In the genomic region with DNA sequence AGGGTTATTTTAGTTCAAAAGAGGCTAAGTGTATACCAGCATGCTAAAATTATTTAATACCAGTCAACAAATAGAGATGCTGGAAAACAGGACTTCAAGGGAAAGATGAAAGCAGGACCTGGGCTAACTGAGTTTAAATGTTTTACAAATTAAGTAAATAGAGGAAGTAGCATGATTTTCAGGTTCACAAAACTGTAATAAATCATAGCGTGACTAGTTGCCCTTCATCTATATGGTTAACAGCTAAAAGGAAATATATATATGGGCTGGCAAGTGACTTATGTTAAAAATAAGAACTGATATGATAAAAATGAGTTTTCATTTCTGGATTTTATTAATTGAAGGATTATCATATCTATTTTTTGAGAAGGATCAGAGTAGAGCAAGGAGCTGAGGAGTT, we compare ENCODE assay signal across 14 cellular contexts. TPM values are rescaled to one million over a fixed set of nuclear protein-coding genes. Genes with fewer than 3 reads are reported as not detected.
DNase-seq lines count a peak whose midpoint lies in the region; ATAC-seq and TF ChIP-seq lines count a peak whose summit lies in the region.
"Had no signal": no experiment of that assay in that cellular context is flagged by ENCODE, and none has a peak within 500 bp of the region (broad histone marks: within the 10 kb centered on the region; RNA-seq: fewer than 3 reads in every experiment).

No MANE protein-coding gene starts in this region.

- CTCF ChIA-PET in mammary epithelial cell (lab: Charles Lee; ENCODE audit: low non-redundant PET), result no interaction called here

- H3K4me3 ChIP-seq in mammary epithelial cell (replicated peaks in 1 of 3; ENCODE audit: insufficient read depth in 1 of 3, low read depth in 2 of 3, low read length in 3 of 3) (no peak overlapping the region), psoas muscle (no peak overlapping the region)
- H3K4me3 ChIP-seq: BLaER1 treated with 17β-estradiol and CSF1 and Interleukin-3, amounts not matched to agents 10 nM and 100 nM had no signal

- TF ChIP-seq CTCF in mammary epithelial cell (conservative IDR thresholded peaks at IDR 0.05 in 1 of 2, IDR thresholded peaks at IDR 0.05 in 1 of 2; ENCODE audit: extremely low read depth in 1 of 2, insufficient read depth in 1 of 2, low read depth in 1 of 2, low read length in 2 of 2) (no peak), psoas muscle (IDR thresholded peaks at IDR 0.05) (no peak)

- intact Hi-C loops in dendritic cell treated with granulocyte-macrophage colony-stimulating factor and Interleukin-4, amounts not matched to agents 40 ng/mL and 50 ng/mL, for 4 days (cut with micrococcal nuclease), result no loop called here
- intact Hi-C loops in mammary epithelial cell (cut with micrococcal nuclease), result no loop called here
- intact Hi-C loops in psoas muscle (cut with DNase I), result no loop called here

- H3K9me3 ChIP-seq in T-helper 17 cell (ENCODE audit: control insufficient read depth, low read length, poor library complexity, severe bottlenecking) (peaks cover 3% of the 10 kb centered on the region), mammary epithelial cell (replicated peaks; ENCODE audit: insufficient read depth, low read length) (no peaks in the 10 kb centered on the region), psoas muscle (peaks cover 3% of the 10 kb centered on the region)
- H3K9me3 ChIP-seq: Caco-2 had no signal

- dilution Hi-C loops in mammary epithelial cell (cut with HindIII; ENCODE audit: low sequenced_read_pairs), result no loop called here

- BruUV-seq in mammary epithelial cell (replicated peaks; lab: Mats Ljungman, UMichigan), result no TSS peak

- no peak overlapping the region for H2AFZ ChIP-seq in mammary epithelial cell (ENCODE audit: low read depth, low read length)

- WGBS in mammary epithelial cell (ENCODE audit: low coverage, missing lambda C conversion rate), result 100% methylated on average over 1 of the region's 1 CpG
- 84 to 95% (median 90%) methylated on average over 1 of the region's 1 CpG for WGBS in psoas muscle, 3 donors

- in situ Hi-C loops in mammary epithelial cell (cut with MboI; ENCODE audit: low sequenced_read_pairs in 2 of 2), result no loop called here

- H3K9ac ChIP-seq in mammary epithelial cell (ENCODE audit: insufficient read depth, low read length), result no peak overlapping the region
- H3K9ac ChIP-seq: BLaER1 treated with 17β-estradiol and CSF1 and Interleukin-3, amounts not matched to agents 10 nM and 100 nM had no signal

- H3K9me3 Mint-ChIP-seq in dendritic cell treated with granulocyte-macrophage colony-stimulating factor and Interleukin-4, amounts not matched to agents 40 ng/mL and 50 ng/mL, for 4 days, result peaks cover 13% of the 10 kb centered on the region

- ATAC-seq in T-helper 17 cell, result no peak
- no peak for ATAC-seq in psoas muscle

- peaks cover 30% of the 10 kb centered on the region for H3K4me1 Mint-ChIP-seq in dendritic cell treated with granulocyte-macrophage colony-stimulating factor and Interleukin-4, amounts not matched to agents 40 ng/mL and 50 ng/mL, for 4 days (ENCODE audit: low read depth)
- H3K4me1 Mint-ChIP-seq in T-helper 17 cell, result peaks cover 21% of the 10 kb centered on the region
- H3K4me1 Mint-ChIP-seq: H9 had no signal

- H4K20me1 ChIP-seq in mammary epithelial cell (ENCODE audit: insufficient read depth, low read length), result no peaks in the 10 kb centered on the region

- H3K4me1 ChIP-seq in mammary epithelial cell (ENCODE audit: insufficient read depth, low read length) (peaks cover 10% of the 10 kb centered on the region), psoas muscle (no peaks in the 10 kb centered on the region)
- H3K4me1 ChIP-seq: Caco-2 had no signal

- no peaks in the 10 kb centered on the region for H3K27me3 Mint-ChIP-seq in dendritic cell treated with granulocyte-macrophage colony-stimulating factor and Interleukin-4, amounts not matched to agents 40 ng/mL and 50 ng/mL, for 4 days
- H3K27me3 Mint-ChIP-seq in T-helper 17 cell, result no peaks in the 10 kb centered on the region
- H3K27me3 Mint-ChIP-seq: B cell; CD4-positive, CD25-positive, alpha-beta regulatory T cell had no signal

- H3K27me3 ChIP-seq in mammary epithelial cell (ENCODE audit: insufficient read depth, low read length) (no peaks in the 10 kb centered on the region), psoas muscle (ENCODE audit: insufficient read depth in 3 of 3, low read length in 2 of 3) (no peaks in the 10 kb centered on the region)
- H3K27me3 ChIP-seq: BLaER1 treated with 17β-estradiol and CSF1 and Interleukin-3, amounts not matched to agents 10 nM and 100 nM had no signal

- H3K4me2 ChIP-seq in mammary epithelial cell (ENCODE audit: insufficient read depth, low read depth, low read length), result no peak overlapping the region
- H3K4me2 ChIP-seq: BLaER1 treated with 17β-estradiol and CSF1 and Interleukin-3, amounts not matched to agents 10 nM and 100 nM had no signal

- H3K36me3 ChIP-seq in mammary epithelial cell (ENCODE audit: insufficient read depth, low read length), result no peaks in the 10 kb centered on the region
- no peaks in the 10 kb centered on the region for H3K36me3 ChIP-seq in psoas muscle (ENCODE audit: insufficient read depth in 1 of 2, low read depth in 1 of 2)

- H3K27ac Mint-ChIP-seq in dendritic cell treated with granulocyte-macrophage colony-stimulating factor and Interleukin-4, amounts not matched to agents 40 ng/mL and 50 ng/mL, for 4 days, result peak overlapping the region; percentile 30
- H3K27ac Mint-ChIP-seq in T-helper 17 cell, result no peak overlapping the region
- H3K27ac Mint-ChIP-seq: B cell; CD4-positive, CD25-positive, alpha-beta regulatory T cell; H9 had no signal

- H3K4me3 Mint-ChIP-seq in dendritic cell treated with granulocyte-macrophage colony-stimulating factor and Interleukin-4, amounts not matched to agents 40 ng/mL and 50 ng/mL, for 4 days, result no peak overlapping the region
- H3K4me3 Mint-ChIP-seq in T-helper 17 cell, result no peak overlapping the region
- H3K4me3 Mint-ChIP-seq: B cell; CD4-positive, CD25-positive, alpha-beta regulatory T cell; H9 had no signal

- peaks cover 62% of the 10 kb centered on the region for H3K79me2 ChIP-seq in mammary epithelial cell (ENCODE audit: insufficient read depth, low read length)

- DNase-seq in NOMO-1 (lab: John Stamatoyannopoulos, UW; ENCODE audit: unreplicated experiment in 2 of 2) (peak; percentile 20 to 80), NOMO-1 treated with dmso at 0.1 percent for 144 hours (lab: John Stamatoyannopoulos, UW; ENCODE audit: unreplicated experiment) (no peak), MV-4-11 (lab: John Stamatoyannopoulos, UW) (peak; percentile 15), T-helper 17 cell (no peak), mammary epithelial cell (no peak), psoas muscle (no peak)
- DNase-seq: Caco-2; CD4-positive, CD25-positive, alpha-beta regulatory T cell; DMS79 treated with DMSO at 0.1 percent for 48 hours; GF-D8; H9 had no signal

- peaks cover 15% of the 10 kb centered on the region for H3K36me3 Mint-ChIP-seq in dendritic cell treated with granulocyte-macrophage colony-stimulating factor and Interleukin-4, amounts not matched to agents 40 ng/mL and 50 ng/mL, for 4 days (ENCODE audit: low read depth)
- H3K36me3 Mint-ChIP-seq in T-helper 17 cell (ENCODE audit: low read depth), result peaks cover 4% of the 10 kb centered on the region

- no peak overlapping the region for H3K27ac ChIP-seq in mammary epithelial cell (ENCODE audit: insufficient read depth, low read depth, low read length)
- no peak overlapping the region for H3K27ac ChIP-seq in psoas muscle
- H3K27ac ChIP-seq: BLaER1 treated with 17β-estradiol and CSF1 and Interleukin-3, amounts not matched to agents 10 nM and 100 nM had no signal

RNA-seq across cellular contexts. Expression of a gene that starts 25.6 kb away (rescaled TPM):
- total RNA-seq in T-helper 17 cell (10 to 100 TPM; 52.3 to 53.6 TPM), mammary epithelial cell (10 to 100 TPM; 16.8 to 24.3 TPM), psoas muscle (1 to 10 TPM; 5.1 to 7.3 (median 5.8) TPM)
- polyA plus RNA-seq in mammary epithelial cell (8.8 TPM), psoas muscle (1 to 10 TPM; 2.5 to 3.4 (median 2.6) TPM)
- 20.5 TPM for polyA minus RNA-seq in mammary epithelial cell

Comparison
In these comparisons a context has a peak if more than half of its experiments do, and no peak if none do; other contexts are left out.
1. DNase-seq: peak in NOMO-1 (2 of 2) and MV-4-11 (single experiment); none in NOMO-1 treated with dmso at 0.1 percent for 144 hours (single experiment), T-helper 17 cell (0 of 3), mammary epithelial cell (single experiment) and psoas muscle (0 of 2).